17 cellular contexts compared by ENCODE assay signal in the genomic region with DNA sequence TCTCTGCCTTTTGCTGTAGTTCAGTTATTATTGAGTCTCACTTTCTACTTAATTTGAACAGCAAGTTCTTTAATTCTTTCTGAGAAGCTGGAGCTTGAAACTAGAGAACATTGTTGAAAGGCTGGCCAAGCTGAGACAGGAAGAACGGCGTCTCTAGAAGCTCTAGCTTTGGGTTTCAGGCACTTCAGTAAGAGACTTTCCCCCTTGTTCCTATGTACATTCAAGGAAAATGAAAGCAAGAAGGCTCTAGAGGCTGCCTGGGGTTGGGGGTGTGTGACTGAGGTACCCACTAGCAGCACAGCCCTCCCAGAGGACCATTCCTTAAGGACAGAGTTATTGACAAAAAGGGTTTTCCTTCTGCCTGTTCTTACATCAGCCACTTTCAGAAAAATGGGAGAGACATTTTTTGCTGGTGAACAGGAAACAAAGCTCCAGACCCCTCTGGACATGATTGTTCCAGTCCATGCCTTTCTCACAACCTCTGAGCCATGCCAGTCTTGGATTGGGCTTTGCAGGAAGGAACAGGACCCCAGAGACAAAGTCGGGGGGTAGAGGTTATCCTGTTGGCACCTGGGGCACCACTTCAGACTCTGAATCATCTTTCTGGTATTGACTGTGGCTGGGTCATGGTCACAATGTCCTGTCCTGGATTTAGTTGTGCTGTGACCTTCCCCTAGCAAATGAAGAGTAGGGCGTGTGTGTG.
"Had no signal": no experiment of that assay in that cellular context is flagged by ENCODE, and none has a peak within 500 bp of the region (broad histone marks: within the 10 kb centered on the region; RNA-seq: fewer than 3 reads in every experiment).

No MANE protein-coding gene starts in this region.

- H3K36me3 ChIP-seq: thyroid gland had no signal

- H3K27me3 ChIP-seq: thyroid gland had no signal

- H3K4me3 Mint-ChIP-seq: activated B cell treated with CpG ODN at 0.5 μM for 24 hours; activated CD4-positive, alpha-beta T cell treated with anti-CD3 and anti-CD28 coated beads, Interleukin-2, amount 10 ng/mL, durations not matched to agents 7 days and 5 days; brain; dendritic cell treated with granulocyte-macrophage colony-stimulating factor and Interleukin-4, amounts not matched to agents 40 ng/mL and 50 ng/mL, for 4 days; immature natural killer cell; memory B cell; nephron progenitor cell had no signal

- DNase-seq: activated B cell treated with CpG ODN at 0.5 μM for 24 hours; activated CD4-positive, alpha-beta T cell treated with anti-CD3 and anti-CD28 coated beads, Interleukin-2, amount 10 ng/mL, durations not matched to agents 7 days and 5 days; activated naive CD4-positive, alpha-beta T cell treated with anti-CD3 and anti-CD28 coated beads, Interleukin-2, amount 50 U/mL, for 16 hours; activated T-cell treated with anti-CD3 and anti-CD28 coated beads, Interleukin-2, amount 50 U/mL, for 1 hour; amniotic stem cell; glutamatergic neuron; immature natural killer cell; left colon; nephron progenitor cell; stimulated activated CD4-positive, alpha-beta T cell treated with anti-CD3 and anti-CD28 coated beads, Interleukin-4, amount 100 ng/mL, for 1 hour; stimulated activated CD8-positive, alpha-beta memory T cell treated with anti-CD3 and anti-CD28 coated beads, Interleukin-4, amount 100 ng/mL, for 48 hours; T-helper 2 cell; thyroid gland had no signal

- H3K36me3 Mint-ChIP-seq: immature natural killer cell, memory B cell had no signal

- H3K9me3 Mint-ChIP-seq: activated B cell treated with CpG ODN at 0.5 μM for 24 hours; activated CD4-positive, alpha-beta T cell treated with anti-CD3 and anti-CD28 coated beads, Interleukin-2, amount 10 ng/mL, durations not matched to agents 7 days and 5 days; dendritic cell treated with granulocyte-macrophage colony-stimulating factor and Interleukin-4, amounts not matched to agents 40 ng/mL and 50 ng/mL, for 4 days; memory B cell had no signal

- ATAC-seq: esophagus mucosa, left colon had no signal

- H3K27ac Mint-ChIP-seq: activated B cell treated with CpG ODN at 0.5 μM for 24 hours; activated CD4-positive, alpha-beta T cell treated with anti-CD3 and anti-CD28 coated beads, Interleukin-2, amount 10 ng/mL, durations not matched to agents 7 days and 5 days; dendritic cell treated with granulocyte-macrophage colony-stimulating factor and Interleukin-4, amounts not matched to agents 40 ng/mL and 50 ng/mL, for 4 days; immature natural killer cell; memory B cell; nephron progenitor cell had no signal

- H3K4me3 ChIP-seq: thyroid gland had no signal

- H3K27ac ChIP-seq: thyroid gland had no signal

- H3K9me3 ChIP-seq: thyroid gland had no signal

- H3K4me1 Mint-ChIP-seq: activated B cell treated with CpG ODN at 0.5 μM for 24 hours; activated CD4-positive, alpha-beta T cell treated with anti-CD3 and anti-CD28 coated beads, Interleukin-2, amount 10 ng/mL, durations not matched to agents 7 days and 5 days; immature natural killer cell had no signal
